In genomic region chr15:98953000-98953776, GRCh38 we compare ENCODE assay signal across 8 cellular contexts. TPM values are rescaled to one million over a fixed set of nuclear protein-coding genes. Genes with fewer than 3 reads are reported as not detected.
DNase-seq lines count a peak whose midpoint lies in the region; ATAC-seq and TF ChIP-seq lines count a peak whose summit lies in the region.

No MANE protein-coding gene starts in this region.

- peak overlapping the region; percentile 30 to 91 (median 87) for H3K27ac ChIP-seq in gastroesophageal sphincter
- peak overlapping the region; percentile 65 for H3K27ac ChIP-seq in substantia nigra (ENCODE audit: low read depth, low read length, poor library complexity, severe bottlenecking)

- no peak overlapping the region for H3K4me3 Mint-ChIP-seq in activated CD4-positive, alpha-beta T cell treated with anti-CD3 and anti-CD28 coated beads, Interleukin-2, amount 10 ng/mL, durations not matched to agents 7 days and 5 days

- 81 to 100% methylated on average over 1 to 9 of the region's 19 CpGs for WGBS in gastroesophageal sphincter (ENCODE audit: low coverage in 1 of 2), 2 donors

- TF ChIP-seq EP300 in gastroesophageal sphincter (IDR thresholded peaks at IDR 0.05) = no peak

- POLR2A ChIA-PET in activated CD4-positive, alpha-beta T cell treated with anti-CD3 and anti-CD28 coated beads, Interleukin-2, amount 10 ng/mL, durations not matched to agents 7 days and 5 days (lab: Charles Lee) = no interaction called here

- H3K27me3 Mint-ChIP-seq in activated CD4-positive, alpha-beta T cell treated with anti-CD3 and anti-CD28 coated beads, Interleukin-2, amount 10 ng/mL, durations not matched to agents 7 days and 5 days = no peaks in the 10 kb centered on the region

- H3K36me3 ChIP-seq in gastroesophageal sphincter = peaks cover 0 to 58% of the 10 kb centered on the region in 2 donors

- TF ChIP-seq POLR2A in gastroesophageal sphincter (IDR thresholded peaks at IDR 0.05) = no peak

- peak overlapping the region; percentile 68 for H3K27ac Mint-ChIP-seq in activated CD4-positive, alpha-beta T cell treated with anti-CD3 and anti-CD28 coated beads, Interleukin-2, amount 10 ng/mL, durations not matched to agents 7 days and 5 days

- CTCF ChIA-PET in activated CD4-positive, alpha-beta T cell treated with anti-CD3 and anti-CD28 coated beads, Interleukin-2, amount 10 ng/mL, durations not matched to agents 7 days and 5 days (lab: Charles Lee) = interaction anchor here (0.5 to 1.2 kb wide), 3 partner anchors 9 to 110 kb away, joined by 3 to 4 read pairs (median 3); no protein-coding TSS in a partner anchor

- peaks cover 10% of the 10 kb centered on the region for H3K36me3 Mint-ChIP-seq in activated CD4-positive, alpha-beta T cell treated with anti-CD3 and anti-CD28 coated beads, Interleukin-2, amount 10 ng/mL, durations not matched to agents 7 days and 5 days (ENCODE audit: low read depth)

- no peaks in the 10 kb centered on the region for H3K9me3 ChIP-seq in gastroesophageal sphincter

- no peak for DNase-seq in activated CD4-positive, alpha-beta T cell treated with anti-CD3 and anti-CD28 coated beads, Interleukin-2, amount 10 ng/mL, durations not matched to agents 7 days and 5 days
- no peak for DNase-seq in activated CD4-positive, alpha-beta T cell treated with anti-CD3 and anti-CD28 coated beads for 4 hours
- DNase-seq in substantia nigra (lab: John Stamatoyannopoulos, UW) (no peak), NCI-H748 treated with DMSO at 0.1 percent for 48 hours (lab: John Stamatoyannopoulos, UW) (no peak), C1 segment of cervical spinal cord (lab: John Stamatoyannopoulos, UW) (no peak)

- no peak for TF ChIP-seq CTCF in gastroesophageal sphincter (IDR thresholded peaks at IDR 0.05)

- ATAC-seq in HG03520 (IDR thresholded peaks at IDR 0.05; ENCODE audit: unreplicated experiment) (peak; percentile 30), gastroesophageal sphincter (no peak), HG02840 (IDR thresholded peaks at IDR 0.05; ENCODE audit: low FRiP score, unreplicated experiment) (no peak)

- peaks cover 0 to 55% (median 34%) of the 10 kb centered on the region in 3 donors for H3K4me1 ChIP-seq in gastroesophageal sphincter

- no peaks in the 10 kb centered on the region for H3K9me3 Mint-ChIP-seq in activated CD4-positive, alpha-beta T cell treated with anti-CD3 and anti-CD28 coated beads, Interleukin-2, amount 10 ng/mL, durations not matched to agents 7 days and 5 days

- no peaks in the 10 kb centered on the region for H3K27me3 ChIP-seq in gastroesophageal sphincter

- H3K4me1 Mint-ChIP-seq in activated CD4-positive, alpha-beta T cell treated with anti-CD3 and anti-CD28 coated beads, Interleukin-2, amount 10 ng/mL, durations not matched to agents 7 days and 5 days = peaks cover 24% of the 10 kb centered on the region

- H3K4me3 ChIP-seq in gastroesophageal sphincter = no peak overlapping the region

RNA-seq across cellular contexts. Expression of gene PGPEP1L, which starts 54.4 kb away (rescaled TPM):
- total RNA-seq in activated CD4-positive, alpha-beta T cell treated with anti-CD3 and anti-CD28 coated beads, Interleukin-2, amount 10 ng/mL, durations not matched to agents 7 days and 5 days = not detected
- total RNA-seq in gastroesophageal sphincter = not detected
